ENCODE assay signal across 15 cellular contexts in genomic region chr14:37493606-37494005, GRCh38.
DNase-seq lines count a peak whose midpoint lies in the region; ATAC-seq and TF ChIP-seq lines count a peak whose summit lies in the region.
"Had no signal": no experiment of that assay in that cellular context is flagged by ENCODE, and none has a peak within 500 bp of the region (broad histone marks: within the 10 kb centered on the region; RNA-seq: fewer than 3 reads in every experiment).

No MANE protein-coding gene starts in this region.

- CTCF ChIA-PET in Calu3 (lab: Charles Lee), result no interaction called here

- peaks cover 30% of the 10 kb centered on the region for H3K4me1 Mint-ChIP-seq in Calu3 (ENCODE audit: low read depth, unreplicated experiment)
- H3K4me1 Mint-ChIP-seq: CD4-positive, alpha-beta memory T cell had no signal

- no peak for ATAC-seq in gastroesophageal sphincter
- ATAC-seq: A549, HCT116 had no signal

- TF ChIP-seq CTCF in Calu3 (IDR thresholded peaks at IDR 0.05; ENCODE audit: unreplicated experiment), result no peak
- no peak for TF ChIP-seq CTCF in gastroesophageal sphincter (IDR thresholded peaks at IDR 0.05)

- no peaks in the 10 kb centered on the region for H3K27me3 Mint-ChIP-seq in Calu3 (ENCODE audit: unreplicated experiment)

- H3K27me3 ChIP-seq in adipocyte (replicated peaks; ENCODE audit: control insufficient read depth, insufficient read depth, low read length) (no peaks in the 10 kb centered on the region), gastroesophageal sphincter (no peaks in the 10 kb centered on the region)
- H3K27me3 ChIP-seq: BE2C had no signal

- H3K9me3 ChIP-seq in adipocyte (ENCODE audit: control insufficient read depth, low read length) (no peaks in the 10 kb centered on the region), gastroesophageal sphincter (no peaks in the 10 kb centered on the region)
- H3K9me3 ChIP-seq: A549, BE2C had no signal

- H3K27ac ChIP-seq in gastroesophageal sphincter, result no peak overlapping the region
- H3K27ac ChIP-seq: A549, C4-2B had no signal

- TF ChIP-seq EP300 in gastroesophageal sphincter (IDR thresholded peaks at IDR 0.05), result no peak

- 90 to 98% methylated on average over 2 of the region's 2 CpGs for WGBS in gastroesophageal sphincter (ENCODE audit: low coverage in 1 of 2), 2 donors

- no peak for TF ChIP-seq POLR2A in gastroesophageal sphincter (IDR thresholded peaks at IDR 0.05)

- H3K9ac ChIP-seq in adipocyte (ENCODE audit: low read length), result no peak overlapping the region

- DNase-seq in Calu3, result no peak
- peak; percentile 19 for DNase-seq in HS-5 (ENCODE audit: low read depth)
- DNase-seq in adipocyte (ENCODE audit: low read depth), result peak; percentile 16
- DNase-seq in fibroblast of peridontal ligament (ENCODE audit: extremely low read depth), result peak; percentile 18
- no peak for DNase-seq in posterior vena cava (ENCODE audit: low spot score)
- no peak for DNase-seq in T-helper 2 cell
- DNase-seq: BE2C; CD4-positive, alpha-beta memory T cell; DMS153; DMS79 treated with DMSO at 0.1 percent for 48 hours; EL had no signal

- H3K4me1 ChIP-seq in adipocyte (ENCODE audit: control insufficient read depth, insufficient read depth, low read length) (no peaks in the 10 kb centered on the region), gastroesophageal sphincter (no peaks in the 10 kb centered on the region)
- H3K4me1 ChIP-seq: A549, BE2C had no signal

- H3K4me3 ChIP-seq in adipocyte (ENCODE audit: low read length) (no peak overlapping the region), gastroesophageal sphincter (no peak overlapping the region)
- H3K4me3 ChIP-seq: A549 had no signal

- peak overlapping the region; percentile 89 for H3K27ac Mint-ChIP-seq in Calu3 (ENCODE audit: unreplicated experiment)
- H3K27ac Mint-ChIP-seq: CD4-positive, alpha-beta memory T cell had no signal

- BruUV-seq in Calu3 (replicated peaks; lab: Mats Ljungman, UMichigan), result no TSS peak

- intact Hi-C loops in Calu3 (cut with micrococcal nuclease; ENCODE audit: unreplicated experiment), result loop anchor here (2.0 to 5.0 kb wide), 4 partner anchors 41 to 71 kb away; no protein-coding TSS in a partner anchor
- intact Hi-C loops in posterior vena cava (cut with DNase I), result no loop called here

- no peak overlapping the region for H3K4me3 Mint-ChIP-seq in Calu3 (ENCODE audit: low read depth, unreplicated experiment)
- H3K4me3 Mint-ChIP-seq: CD4-positive, alpha-beta memory T cell had no signal

- H3K9me3 Mint-ChIP-seq in Calu3 (ENCODE audit: low read depth, unreplicated experiment), result no peaks in the 10 kb centered on the region

- H3K36me3 ChIP-seq in adipocyte (ENCODE audit: control insufficient read depth, insufficient read depth, low read length, severe bottlenecking), result no peaks in the 10 kb centered on the region
- H3K36me3 ChIP-seq in gastroesophageal sphincter, result no peaks in the 10 kb centered on the region
- H3K36me3 ChIP-seq: BE2C had no signal

- H3K36me3 Mint-ChIP-seq in Calu3 (ENCODE audit: insufficient read depth, unreplicated experiment), result peaks cover 5% of the 10 kb centered on the region
- H3K36me3 Mint-ChIP-seq: CD4-positive, alpha-beta memory T cell had no signal

Comparison
In these comparisons a context has a peak if more than half of its experiments do, and no peak if none do; other contexts are left out.
1. DNase-seq: peak in HS-5 (single experiment), adipocyte (single experiment) and fibroblast of peridontal ligament (single experiment); none in Calu3 (single experiment), posterior vena cava (single experiment) and T-helper 2 cell (0 of 5).